In the genomic region with DNA sequence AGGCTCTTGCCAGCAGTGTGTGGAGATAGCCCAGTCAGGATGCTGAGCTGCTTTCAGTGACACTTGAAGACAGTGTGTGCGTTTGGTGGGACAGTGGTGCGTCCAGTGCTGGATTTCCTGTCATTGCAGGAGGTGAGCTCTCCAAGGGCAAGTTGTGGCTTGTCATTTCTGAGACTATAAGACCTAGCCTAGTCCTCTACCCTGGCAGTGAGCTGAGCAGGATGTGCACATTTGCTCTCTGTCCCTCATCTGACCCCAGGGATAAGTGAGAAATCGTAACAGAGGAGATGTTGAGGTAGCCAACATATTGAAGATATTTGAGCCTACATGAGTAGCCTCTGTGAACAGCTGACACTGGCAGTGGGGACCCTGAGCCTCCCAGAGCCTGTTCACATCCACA, we compare ENCODE assay signal across 1 cellular context.
A peak's percentile ranks its signal among the peaks of the same experiment; 100 is the strongest.
TF ChIP-seq lines count a peak whose summit lies in the region.

No MANE protein-coding gene starts in this region.

TF ChIP-seq in K562, 482 proteins besides CTCF, POLR2A, EP300 and RAD21:
- no peak for TF ChIP-seq ARID1B (IDR thresholded peaks at IDR 0.05)
- no peak for TF ChIP-seq CHCHD3 (CRISPR knock-in tag; IDR thresholded peaks at IDR 0.05)
- 0 out of 2 replicates have a peak, but pooled peaks have one; percentile 24 for TF ChIP-seq SREBF2 (CRISPR knock-in tag; IDR thresholded peaks at IDR 0.05)
- no peak for TF ChIP-seq ZNF347 (CRISPR knock-in tag; IDR thresholded peaks at IDR 0.05; ENCODE audit: low read depth)
- TF ChIP-seq, protein P1, sequence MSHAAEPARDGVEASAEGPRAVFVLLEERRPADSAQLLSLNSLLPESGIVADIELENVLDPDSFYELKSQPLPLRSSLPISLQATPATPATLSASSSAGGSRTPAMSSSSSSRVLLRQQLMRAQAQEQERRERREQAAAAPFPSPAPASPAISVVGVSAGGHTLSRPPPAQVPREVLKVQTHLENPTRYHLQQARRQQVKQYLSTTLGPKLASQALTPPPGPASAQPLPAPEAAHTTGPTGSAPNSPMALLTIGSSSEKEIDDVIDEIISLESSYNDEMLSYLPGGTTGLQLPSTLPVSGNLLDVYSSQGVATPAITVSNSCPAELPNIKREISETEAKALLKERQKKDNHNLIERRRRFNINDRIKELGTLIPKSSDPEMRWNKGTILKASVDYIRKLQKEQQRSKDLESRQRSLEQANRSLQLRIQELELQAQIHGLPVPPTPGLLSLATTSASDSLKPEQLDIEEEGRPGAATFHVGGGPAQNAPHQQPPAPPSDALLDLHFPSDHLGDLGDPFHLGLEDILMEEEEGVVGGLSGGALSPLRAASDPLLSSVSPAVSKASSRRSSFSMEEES (CRISPR knock-in tag; IDR thresholded peaks at IDR 0.05): no peak
